1 cellular context compared by ENCODE assay signal in the genomic region with DNA sequence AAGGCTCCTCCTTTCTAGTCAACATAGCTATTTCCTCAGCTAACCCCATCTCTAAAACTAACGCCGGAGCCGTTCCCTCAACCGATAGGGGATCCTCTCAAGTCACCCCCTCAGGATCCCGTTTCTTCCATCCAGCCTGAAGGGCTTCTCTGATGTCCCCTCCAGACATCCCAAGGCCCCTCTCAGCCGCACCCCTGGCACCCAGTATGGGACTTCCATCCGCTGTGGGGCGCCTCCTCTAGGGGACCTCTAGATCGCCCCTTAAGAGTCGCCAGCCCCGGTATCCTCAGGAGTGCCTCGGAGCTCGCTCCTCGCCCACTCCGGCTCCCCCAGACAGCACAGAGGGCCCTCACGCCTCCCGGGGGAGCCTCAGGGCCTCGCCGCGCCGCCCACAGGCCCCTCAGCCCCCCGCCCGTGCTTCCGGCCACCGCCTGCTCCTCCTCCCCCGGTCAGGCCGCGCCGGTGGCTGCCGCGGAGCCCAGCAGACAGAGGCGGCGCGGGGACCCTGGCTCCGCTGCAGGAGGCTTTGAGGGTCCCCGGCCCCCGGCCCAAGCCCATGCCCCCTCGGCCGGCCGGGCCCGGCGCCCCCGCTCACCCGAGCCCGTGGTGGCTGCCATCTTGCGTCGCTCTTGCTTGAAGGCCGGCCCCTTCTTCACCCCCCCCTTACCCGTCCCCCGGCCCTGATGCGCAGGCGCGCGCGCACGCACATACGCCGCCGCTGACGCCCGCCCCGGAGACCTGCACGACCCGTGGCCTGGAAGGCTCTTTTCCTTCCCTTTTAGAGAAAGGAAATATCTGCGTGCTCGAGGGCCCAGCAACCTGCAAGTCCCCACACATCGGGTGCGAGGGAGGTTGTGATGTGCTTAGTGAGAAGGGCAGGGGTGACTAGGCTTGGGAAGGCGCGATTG.
TF ChIP-seq lines count a peak whose summit lies in the region.

A gene (minus strand): TSS at position 639 of the 908 bp plus-strand sequence. CDS start 22 bp downstream, at position 617.

TF ChIP-seq in HCT116, 20 proteins besides CTCF, POLR2A, EP300 and RAD21:
- TF ChIP-seq, protein P1, sequence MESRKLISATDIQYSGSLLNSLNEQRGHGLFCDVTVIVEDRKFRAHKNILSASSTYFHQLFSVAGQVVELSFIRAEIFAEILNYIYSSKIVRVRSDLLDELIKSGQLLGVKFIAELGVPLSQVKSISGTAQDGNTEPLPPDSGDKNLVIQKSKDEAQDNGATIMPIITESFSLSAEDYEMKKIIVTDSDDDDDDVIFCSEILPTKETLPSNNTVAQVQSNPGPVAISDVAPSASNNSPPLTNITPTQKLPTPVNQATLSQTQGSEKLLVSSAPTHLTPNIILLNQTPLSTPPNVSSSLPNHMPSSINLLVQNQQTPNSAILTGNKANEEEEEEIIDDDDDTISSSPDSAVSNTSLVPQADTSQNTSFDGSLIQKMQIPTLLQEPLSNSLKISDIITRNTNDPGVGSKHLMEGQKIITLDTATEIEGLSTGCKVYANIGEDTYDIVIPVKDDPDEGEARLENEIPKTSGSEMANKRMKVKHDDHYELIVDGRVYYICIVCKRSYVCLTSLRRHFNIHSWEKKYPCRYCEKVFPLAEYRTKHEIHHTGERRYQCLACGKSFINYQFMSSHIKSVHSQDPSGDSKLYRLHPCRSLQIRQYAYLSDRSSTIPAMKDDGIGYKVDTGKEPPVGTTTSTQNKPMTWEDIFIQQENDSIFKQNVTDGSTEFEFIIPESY (IDR thresholded peaks at IDR 0.05; ENCODE audit: extremely low read depth, insufficient replicate concordance, low read length): no peak
- no peak for TF ChIP-seq EZH2 (IDR thresholded peaks at IDR 0.05)
- TF ChIP-seq CEBPB (IDR thresholded peaks at IDR 0.05; ENCODE audit: low read depth): no peak
- TF ChIP-seq SP1 (IDR thresholded peaks at IDR 0.05; ENCODE audit: low read depth): no peak
- TF ChIP-seq EGR1 (IDR thresholded peaks at IDR 0.05; ENCODE audit: low read depth): no peak
- TF ChIP-seq SRF (IDR thresholded peaks at IDR 0.05; ENCODE audit: low read depth): no peak
- no peak for TF ChIP-seq ELF1 (IDR thresholded peaks at IDR 0.05; ENCODE audit: borderline replicate concordance, low read depth)
- TF ChIP-seq, protein P2, sequence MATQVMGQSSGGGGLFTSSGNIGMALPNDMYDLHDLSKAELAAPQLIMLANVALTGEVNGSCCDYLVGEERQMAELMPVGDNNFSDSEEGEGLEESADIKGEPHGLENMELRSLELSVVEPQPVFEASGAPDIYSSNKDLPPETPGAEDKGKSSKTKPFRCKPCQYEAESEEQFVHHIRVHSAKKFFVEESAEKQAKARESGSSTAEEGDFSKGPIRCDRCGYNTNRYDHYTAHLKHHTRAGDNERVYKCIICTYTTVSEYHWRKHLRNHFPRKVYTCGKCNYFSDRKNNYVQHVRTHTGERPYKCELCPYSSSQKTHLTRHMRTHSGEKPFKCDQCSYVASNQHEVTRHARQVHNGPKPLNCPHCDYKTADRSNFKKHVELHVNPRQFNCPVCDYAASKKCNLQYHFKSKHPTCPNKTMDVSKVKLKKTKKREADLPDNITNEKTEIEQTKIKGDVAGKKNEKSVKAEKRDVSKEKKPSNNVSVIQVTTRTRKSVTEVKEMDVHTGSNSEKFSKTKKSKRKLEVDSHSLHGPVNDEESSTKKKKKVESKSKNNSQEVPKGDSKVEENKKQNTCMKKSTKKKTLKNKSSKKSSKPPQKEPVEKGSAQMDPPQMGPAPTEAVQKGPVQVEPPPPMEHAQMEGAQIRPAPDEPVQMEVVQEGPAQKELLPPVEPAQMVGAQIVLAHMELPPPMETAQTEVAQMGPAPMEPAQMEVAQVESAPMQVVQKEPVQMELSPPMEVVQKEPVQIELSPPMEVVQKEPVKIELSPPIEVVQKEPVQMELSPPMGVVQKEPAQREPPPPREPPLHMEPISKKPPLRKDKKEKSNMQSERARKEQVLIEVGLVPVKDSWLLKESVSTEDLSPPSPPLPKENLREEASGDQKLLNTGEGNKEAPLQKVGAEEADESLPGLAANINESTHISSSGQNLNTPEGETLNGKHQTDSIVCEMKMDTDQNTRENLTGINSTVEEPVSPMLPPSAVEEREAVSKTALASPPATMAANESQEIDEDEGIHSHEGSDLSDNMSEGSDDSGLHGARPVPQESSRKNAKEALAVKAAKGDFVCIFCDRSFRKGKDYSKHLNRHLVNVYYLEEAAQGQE (IDR thresholded peaks at IDR 0.05; ENCODE audit: low read depth): no peak
- TF ChIP-seq ZNF274 (IDR thresholded peaks at IDR 0.05; ENCODE audit: low read depth, low read length): no peak
- TF ChIP-seq, protein P3, sequence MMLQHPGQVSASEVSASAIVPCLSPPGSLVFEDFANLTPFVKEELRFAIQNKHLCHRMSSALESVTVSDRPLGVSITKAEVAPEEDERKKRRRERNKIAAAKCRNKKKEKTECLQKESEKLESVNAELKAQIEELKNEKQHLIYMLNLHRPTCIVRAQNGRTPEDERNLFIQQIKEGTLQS (IDR thresholded peaks at IDR 0.05): no peak
- peak; percentile 89 for TF ChIP-seq ZFX (IDR thresholded peaks at IDR 0.05)
- TF ChIP-seq POLR2AphosphoS5 (IDR thresholded peaks at IDR 0.05; ENCODE audit: low read depth, low read length): peak; percentile 85
- TF ChIP-seq JUND (IDR thresholded peaks at IDR 0.05): no peak
- no peak for TF ChIP-seq CBX3 (IDR thresholded peaks at IDR 0.05; ENCODE audit: low read depth)
- peak; percentile 77 for TF ChIP-seq SIN3A (IDR thresholded peaks at IDR 0.05; ENCODE audit: low read depth)
- TF ChIP-seq FOSL1 (IDR thresholded peaks at IDR 0.05; ENCODE audit: low read depth): no peak
- TF ChIP-seq, protein P4, sequence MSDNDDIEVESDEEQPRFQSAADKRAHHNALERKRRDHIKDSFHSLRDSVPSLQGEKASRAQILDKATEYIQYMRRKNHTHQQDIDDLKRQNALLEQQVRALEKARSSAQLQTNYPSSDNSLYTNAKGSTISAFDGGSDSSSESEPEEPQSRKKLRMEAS (IDR thresholded peaks at IDR 0.05): peak; percentile 29; the same call in 1 of the 2 replicates
- TF ChIP-seq TCF7L2 (IDR thresholded peaks at IDR 0.05; ENCODE audit: borderline replicate concordance, extremely low read depth, insufficient read depth, insufficient read length): peak; percentile 45
- TF ChIP-seq YY1 (IDR thresholded peaks at IDR 0.05; ENCODE audit: extremely low read depth, insufficient replicate concordance, low read depth, low read length): peak; percentile 90
- no peak for TF ChIP-seq EZH2phosphoT487 (IDR thresholded peaks at IDR 0.05; ENCODE audit: borderline replicate concordance)
